ENCODE assay signal across 8 cellular contexts in the genomic region with DNA sequence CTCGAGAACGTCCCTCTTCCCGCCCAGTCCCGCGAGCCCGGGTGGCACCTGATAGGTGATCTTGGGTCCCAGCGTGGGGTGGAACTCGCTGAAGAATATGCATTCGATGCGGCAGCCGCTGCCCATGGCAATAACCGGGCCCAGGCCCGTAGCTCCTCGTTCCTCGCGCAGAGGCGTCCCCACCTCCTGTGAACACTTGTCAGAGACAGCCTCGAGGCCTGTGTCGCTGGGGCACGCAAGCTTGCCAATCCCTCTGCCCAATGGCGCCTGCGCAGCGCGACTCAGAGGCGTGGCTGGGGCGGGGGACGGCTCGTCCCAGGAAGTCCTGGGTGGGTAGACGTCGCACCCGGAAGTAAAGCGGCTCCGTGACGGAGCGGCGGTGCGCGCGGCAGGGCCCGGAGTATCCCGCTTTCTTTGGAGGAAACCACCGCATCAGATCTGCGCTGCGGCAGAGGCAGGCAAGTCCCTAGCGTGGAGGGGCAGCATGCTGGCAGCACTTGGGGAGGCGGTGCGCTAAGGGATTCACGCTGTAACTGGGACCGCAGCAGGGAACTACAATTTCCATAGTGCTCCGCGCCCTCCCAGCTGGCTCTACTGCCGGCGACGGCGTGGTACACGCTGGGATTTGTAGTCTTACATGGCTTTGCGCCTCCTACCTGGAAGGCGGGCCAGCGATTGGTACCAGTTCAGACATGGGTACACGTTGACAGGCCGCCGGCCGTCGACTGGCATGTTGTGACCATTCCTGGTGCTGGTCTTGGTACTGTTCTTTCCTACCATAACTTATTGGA. TPM values are rescaled to one million over a fixed set of nuclear protein-coding genes. Genes with fewer than 3 reads are reported as not detected.
DNase-seq lines count a peak whose midpoint lies in the region; ATAC-seq and TF ChIP-seq lines count a peak whose summit lies in the region.

A gene with protein sequence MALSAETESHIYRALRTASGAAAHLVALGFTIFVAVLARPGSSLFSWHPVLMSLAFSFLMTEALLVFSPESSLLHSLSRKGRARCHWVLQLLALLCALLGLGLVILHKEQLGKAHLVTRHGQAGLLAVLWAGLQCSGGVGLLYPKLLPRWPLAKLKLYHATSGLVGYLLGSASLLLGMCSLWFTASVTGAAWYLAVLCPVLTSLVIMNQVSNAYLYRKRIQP (plus strand): TSS at position 336 of the 791 bp plus-strand sequence. CDS start 572 bp downstream, outside the sequence.
TSS of gene NPRL2 (minus strand) at position 249 of the 791 bp plus-strand sequence. CDS start at position 126, 123 bp downstream.

- H2AFZ ChIP-seq in Loucy (ENCODE audit: low read length) (peak within 1 kb of the TSS; percentile 61), fibroblast of lung (ENCODE audit: low read length) (peak within 1 kb of the TSS; percentile 80)

- intact Hi-C loops in activated T-helper 2 cell treated with anti-CD3 and anti-CD28 coated beads, Interferon-gamma antibody, Interleukin-2, Interleukin-4, amounts not matched to agents 10 μg/mL and 5 μg/mL and 100 μg/mL, durations not matched to agents 14 hours and 24 hours and 36 hours (cut with micrococcal nuclease): loop anchor here (1.0 to 10.0 kb wide), 8 partner anchors 9 to 1324 kb away; partner anchors contain the start of genes C3orf18, HEMK1, HYAL3 and MANF

- H3K36me3 Mint-ChIP-seq in activated T-helper 2 cell treated with anti-CD3 and anti-CD28 coated beads, Interferon-gamma antibody, Interleukin-2, Interleukin-4, amounts not matched to agents 10 μg/mL and 5 μg/mL and 100 μg/mL, durations not matched to agents 14 hours and 24 hours and 36 hours (ENCODE audit: low read depth): peaks cover 50% of the 10 kb centered on the region
- H3K36me3 Mint-ChIP-seq in naive thymus-derived CD8-positive, alpha-beta T cell: peaks cover 0 to 40% (median 6%) of the 10 kb centered on the region in 3 donors
- peaks cover 24 to 46% of the 10 kb centered on the region in 2 donors for H3K36me3 Mint-ChIP-seq in stimulated activated naive B cell treated with anti-CD40 and anti-IgM and Interleukin-4, amounts not matched to agents 10 μg/mL and 1 μg/mL and 100 μg/mL, for 72 hours

- peaks cover 16% of the 10 kb centered on the region; the same call in 1 of the 2 replicates for H3K36me3 ChIP-seq in Loucy (ENCODE audit: insufficient read depth, low read length)
- peaks cover 12% of the 10 kb centered on the region; the same call in 1 of the 2 replicates for H3K36me3 ChIP-seq in RWPE2 (ENCODE audit: low read depth)
- H3K36me3 ChIP-seq in fibroblast of lung (ENCODE audit: control insufficient read depth, insufficient read depth, low read length): peaks cover 19% of the 10 kb centered on the region

- H3K4me3 ChIP-seq in Loucy (ENCODE audit: low read length, poor library complexity, severe bottlenecking): peak within 1 kb of the TSS; percentile 85
- peak within 1 kb of the TSS; percentile 80 for H3K4me3 ChIP-seq in RWPE2 (ENCODE audit: severe bottlenecking)
- H3K4me3 ChIP-seq in fibroblast of lung (replicated peaks in 1 of 4; ENCODE audit: control extremely low read depth in 1 of 4, insufficient read depth in 1 of 4, low read depth in 3 of 4, low read length in 4 of 4): peak within 1 kb of the TSS; percentile 72 to 87 (median 74)

- H3K4me3 Mint-ChIP-seq in activated T-helper 2 cell treated with anti-CD3 and anti-CD28 coated beads, Interferon-gamma antibody, Interleukin-2, Interleukin-4, amounts not matched to agents 10 μg/mL and 5 μg/mL and 100 μg/mL, durations not matched to agents 14 hours and 24 hours and 36 hours (ENCODE audit: low read depth): peak within 1 kb of the TSS; percentile 91
- peak within 1 kb of the TSS; percentile 94 to 99 (median 97) for H3K4me3 Mint-ChIP-seq in naive thymus-derived CD8-positive, alpha-beta T cell
- peak within 1 kb of the TSS; percentile 85 to 92 for H3K4me3 Mint-ChIP-seq in stimulated activated naive B cell treated with anti-CD40 and anti-IgM and Interleukin-4, amounts not matched to agents 10 μg/mL and 1 μg/mL and 100 μg/mL, for 72 hours

- H3K9ac ChIP-seq in Loucy (ENCODE audit: low read depth, low read length, poor library complexity, severe bottlenecking) (peak within 1 kb of the TSS; percentile 91), fibroblast of lung (ENCODE audit: insufficient read depth, low read length) (peak within 1 kb of the TSS; percentile 61)

- H3K9me2 ChIP-seq in Loucy (replicated peaks; ENCODE audit: low read depth, low read length): no peaks in the 10 kb centered on the region

- H3K4me2 ChIP-seq in Loucy (ENCODE audit: low read depth, low read length, poor library complexity, severe bottlenecking) (peak within 1 kb of the TSS; percentile 98), fibroblast of lung (ENCODE audit: extremely low read depth, insufficient read depth, low read length) (peak within 1 kb of the TSS; percentile 95)

- peaks cover 13% of the 10 kb centered on the region for H4K20me1 ChIP-seq in Loucy (ENCODE audit: insufficient read depth, low read length, poor library complexity, severe bottlenecking)
- H4K20me1 ChIP-seq in fibroblast of lung (ENCODE audit: control insufficient read depth, extremely low read depth, insufficient read depth, low read length): no peaks in the 10 kb centered on the region

- H3K4me1 Mint-ChIP-seq in activated T-helper 2 cell treated with anti-CD3 and anti-CD28 coated beads, Interferon-gamma antibody, Interleukin-2, Interleukin-4, amounts not matched to agents 10 μg/mL and 5 μg/mL and 100 μg/mL, durations not matched to agents 14 hours and 24 hours and 36 hours (ENCODE audit: low read depth): peaks cover 36% of the 10 kb centered on the region
- peaks cover 34 to 82% (median 68%) of the 10 kb centered on the region in 4 donors for H3K4me1 Mint-ChIP-seq in naive thymus-derived CD8-positive, alpha-beta T cell
- peaks cover 48 to 84% of the 10 kb centered on the region in 2 donors for H3K4me1 Mint-ChIP-seq in stimulated activated naive B cell treated with anti-CD40 and anti-IgM and Interleukin-4, amounts not matched to agents 10 μg/mL and 1 μg/mL and 100 μg/mL, for 72 hours

- no peaks in the 10 kb centered on the region for H3K9me3 Mint-ChIP-seq in activated T-helper 2 cell treated with anti-CD3 and anti-CD28 coated beads, Interferon-gamma antibody, Interleukin-2, Interleukin-4, amounts not matched to agents 10 μg/mL and 5 μg/mL and 100 μg/mL, durations not matched to agents 14 hours and 24 hours and 36 hours
- no peaks in the 10 kb centered on the region for H3K9me3 Mint-ChIP-seq in naive thymus-derived CD8-positive, alpha-beta T cell
- H3K9me3 Mint-ChIP-seq in stimulated activated naive B cell treated with anti-CD40 and anti-IgM and Interleukin-4, amounts not matched to agents 10 μg/mL and 1 μg/mL and 100 μg/mL, for 72 hours: no peaks in the 10 kb centered on the region

- H3K27ac ChIP-seq in RWPE2 (ENCODE audit: poor library complexity, severe bottlenecking): peak within 1 kb of the TSS; percentile 53
- peak within 1 kb of the TSS; percentile 75 for H3K27ac ChIP-seq in fibroblast of lung (ENCODE audit: insufficient read depth, low read length)

- POLR2A ChIA-PET in naive thymus-derived CD8-positive, alpha-beta T cell (lab: Charles Lee): interaction anchor here (0.5 to 11.6 kb wide), 22 partner anchors 9 to 1355 kb away, joined by 3 to 318 read pairs (median 4); partner anchors contain the start of genes C3orf18, CISH, DCAF1 and HEMK1

- peak; percentile 94 for DNase-seq in EL
- peak; percentile 86 for DNase-seq in H4 (ENCODE audit: low spot score)
- peak; percentile 95 for DNase-seq in RWPE2 (ENCODE audit: low spot score)
- DNase-seq in activated T-helper 2 cell treated with anti-CD3 and anti-CD28 coated beads, Interferon-gamma antibody, Interleukin-2, Interleukin-4, amounts not matched to agents 10 μg/mL and 5 μg/mL and 100 μg/mL, durations not matched to agents 14 hours and 24 hours and 36 hours (ENCODE audit: low spot score): peak; percentile 99
- peak; percentile 90 to 92 for DNase-seq in fibroblast of lung (ENCODE audit: low read depth in 2 of 2)
- peak; percentile 97 to 99 (median 99) for DNase-seq in naive thymus-derived CD8-positive, alpha-beta T cell
- DNase-seq in stimulated activated naive B cell treated with anti-CD40 and anti-IgM and Interleukin-4, amounts not matched to agents 10 μg/mL and 1 μg/mL and 100 μg/mL, for 72 hours: peak; percentile 98

- peaks cover 2% of the 10 kb centered on the region; the same call in 1 of the 2 replicates for H3F3A ChIP-seq in Loucy (ENCODE audit: low read depth)

- no peaks in the 10 kb centered on the region for H3K27me3 ChIP-seq in Loucy (ENCODE audit: insufficient read depth, low read length, poor library complexity, severe bottlenecking)
- H3K27me3 ChIP-seq in RWPE2 (ENCODE audit: insufficient read depth, poor library complexity, severe bottlenecking): no peaks in the 10 kb centered on the region
- H3K27me3 ChIP-seq in fibroblast of lung (ENCODE audit: control insufficient read depth, insufficient read depth, low read length): no peaks in the 10 kb centered on the region

- ATAC-seq in RWPE2 (ENCODE audit: low read depth): peak; percentile 88
- peak; percentile 89 to 90 for ATAC-seq in naive thymus-derived CD8-positive, alpha-beta T cell
- peak; percentile 90 to 93 for ATAC-seq in stimulated activated naive B cell treated with anti-CD40 and anti-IgM and Interleukin-4, amounts not matched to agents 10 μg/mL and 1 μg/mL and 100 μg/mL, for 72 hours (replicated peaks)

- peak within 1 kb of the TSS; percentile 96 for H3K27ac Mint-ChIP-seq in activated T-helper 2 cell treated with anti-CD3 and anti-CD28 coated beads, Interferon-gamma antibody, Interleukin-2, Interleukin-4, amounts not matched to agents 10 μg/mL and 5 μg/mL and 100 μg/mL, durations not matched to agents 14 hours and 24 hours and 36 hours
- peak within 1 kb of the TSS; percentile 98 to 100 (median 99) for H3K27ac Mint-ChIP-seq in naive thymus-derived CD8-positive, alpha-beta T cell
- peak within 1 kb of the TSS; percentile 99 for H3K27ac Mint-ChIP-seq in stimulated activated naive B cell treated with anti-CD40 and anti-IgM and Interleukin-4, amounts not matched to agents 10 μg/mL and 1 μg/mL and 100 μg/mL, for 72 hours

- H3K79me2 ChIP-seq in Loucy (ENCODE audit: insufficient read depth, low read length): peaks cover 45% of the 10 kb centered on the region
- H3K79me2 ChIP-seq in fibroblast of lung (ENCODE audit: control insufficient read depth, insufficient read depth, low read length): peaks cover 24% of the 10 kb centered on the region

- TF ChIP-seq CTCF in Loucy (conservative IDR thresholded peaks at IDR 0.05; ENCODE audit: low read length): no peak
- TF ChIP-seq CTCF in RWPE2 (IDR thresholded peaks at IDR 0.05; ENCODE audit: poor library complexity, severe bottlenecking): no peak
- no peak for TF ChIP-seq CTCF in fibroblast of lung (conservative IDR thresholded peaks at IDR 0.05 in 1 of 2, IDR thresholded peaks at IDR 0.05 in 1 of 2; ENCODE audit: low read depth in 1 of 2, low read length in 2 of 2)

- H3K9me3 ChIP-seq in Loucy (ENCODE audit: insufficient read depth, low read depth, low read length) (no peaks in the 10 kb centered on the region), RWPE2 (ENCODE audit: severe bottlenecking) (no peaks in the 10 kb centered on the region), fibroblast of lung (ENCODE audit: control insufficient read depth, insufficient read depth, low read depth, low read length) (no peaks in the 10 kb centered on the region)

- H3K4me1 ChIP-seq in Loucy (ENCODE audit: insufficient read depth, low read length, poor library complexity, severe bottlenecking): peaks cover 36% of the 10 kb centered on the region
- H3K4me1 ChIP-seq in RWPE2 (ENCODE audit: insufficient read depth, poor library complexity, severe bottlenecking): no peaks in the 10 kb centered on the region
- H3K4me1 ChIP-seq in fibroblast of lung (ENCODE audit: control insufficient read depth, extremely low read depth, insufficient read depth, low read length): peaks cover 10% of the 10 kb centered on the region

- H3K27me3 Mint-ChIP-seq in activated T-helper 2 cell treated with anti-CD3 and anti-CD28 coated beads, Interferon-gamma antibody, Interleukin-2, Interleukin-4, amounts not matched to agents 10 μg/mL and 5 μg/mL and 100 μg/mL, durations not matched to agents 14 hours and 24 hours and 36 hours (ENCODE audit: low read depth): no peaks in the 10 kb centered on the region
- no peaks in the 10 kb centered on the region for H3K27me3 Mint-ChIP-seq in naive thymus-derived CD8-positive, alpha-beta T cell
- H3K27me3 Mint-ChIP-seq in stimulated activated naive B cell treated with anti-CD40 and anti-IgM and Interleukin-4, amounts not matched to agents 10 μg/mL and 1 μg/mL and 100 μg/mL, for 72 hours: no peaks in the 10 kb centered on the region

RNA-seq across cellular contexts. Expression of the first gene that starts in this region (rescaled TPM):
- total RNA-seq in H4 (2014; rRNA removed; shearing (Covaris generic)): 24.2 and 47.5 TPM in 2 replicates
- 22.9 and 24.6 TPM in 2 replicates for total RNA-seq in activated T-helper 2 cell treated with anti-CD3 and anti-CD28 coated beads, Interferon-gamma antibody, Interleukin-2, Interleukin-4, amounts not matched to agents 10 μg/mL and 5 μg/mL and 100 μg/mL, durations not matched to agents 14 hours and 24 hours and 36 hours
- 24.1 and 28.6 TPM in 2 replicates for total RNA-seq in fibroblast of lung
- 16.4 and 16.7 TPM in 2 replicates for polyA plus RNA-seq in fibroblast of lung
- polyA plus RNA-seq in fibroblast of lung (2012): 21.7 and 23.8 TPM in 2 replicates
- 39.0 and 58.3 TPM in 2 replicates for polyA minus RNA-seq in fibroblast of lung (ENCODE audit: low replicate concordance)
- 10 to 100 TPM; 29.7 to 34.5 TPM for total RNA-seq in naive thymus-derived CD8-positive, alpha-beta T cell
- polyA plus RNA-seq in naive thymus-derived CD8-positive, alpha-beta T cell: 10 to 100 TPM; 45.5 to 48.2 (median 47.7) TPM

RNA-seq across cellular contexts. Expression of gene NPRL2, which starts in this region (rescaled TPM):
- 18.2 and 27.8 TPM in 2 replicates for total RNA-seq in H4 (2014; rRNA removed; shearing (Covaris generic))
- total RNA-seq in activated T-helper 2 cell treated with anti-CD3 and anti-CD28 coated beads, Interferon-gamma antibody, Interleukin-2, Interleukin-4, amounts not matched to agents 10 μg/mL and 5 μg/mL and 100 μg/mL, durations not matched to agents 14 hours and 24 hours and 36 hours: 34.5 and 42.7 TPM in 2 replicates
- 19.3 and 27.2 TPM in 2 replicates for total RNA-seq in fibroblast of lung
- polyA plus RNA-seq in fibroblast of lung: 21.4 and 26.2 TPM in 2 replicates
- polyA plus RNA-seq in fibroblast of lung (2012): 16.4 and 19.9 TPM in 2 replicates
- polyA minus RNA-seq in fibroblast of lung (ENCODE audit: low replicate concordance): 43.3 and 48.3 TPM in 2 replicates
- 10 to 100 TPM; 52.8 to 63.8 TPM for total RNA-seq in naive thymus-derived CD8-positive, alpha-beta T cell
- polyA plus RNA-seq in naive thymus-derived CD8-positive, alpha-beta T cell: 10 to 100 TPM; 36.2 to 45.3 (median 36.4) TPM

Comparison
In these comparisons a context has a peak if more than half of its experiments do, and no peak if none do; other contexts are left out.
1. Peak in every context shown above with its lines: DNase-seq, ATAC-seq, H3K4me3 ChIP-seq and H3K27ac ChIP-seq.